25 cellular contexts compared by ENCODE assay signal in genomic region chr6:127136786-127137185, GRCh38. TPM values are rescaled to one million over a fixed set of nuclear protein-coding genes. Genes with fewer than 3 reads are reported as not detected.
"Had no signal": no experiment of that assay in that cellular context is flagged by ENCODE, and none has a peak within 500 bp of the region (broad histone marks: within the 10 kb centered on the region; RNA-seq: fewer than 3 reads in every experiment).

No MANE protein-coding gene starts in this region.

- H3K4me3 ChIP-seq: coronary artery, dorsolateral prefrontal cortex, esophagus squamous epithelium, heart right ventricle, left lung, lower lobe of right lung, mucosa of descending colon had no signal

- H3K27ac ChIP-seq: coronary artery, dorsolateral prefrontal cortex, epithelial cell of prostate, esophagus squamous epithelium, heart right ventricle, left lung, lower lobe of right lung had no signal

- H3K4me1 ChIP-seq: esophagus squamous epithelium had no signal

- H3K4me1 Mint-ChIP-seq: naive thymus-derived CD4-positive, alpha-beta T cell had no signal

- H3K36me3 ChIP-seq: esophagus squamous epithelium, heart right ventricle, left lung, lower lobe of right lung had no signal

- H3K36me3 Mint-ChIP-seq: mesothelial cell of epicardium; naive thymus-derived CD4-positive, alpha-beta T cell had no signal

- H3K9me3 ChIP-seq: esophagus squamous epithelium, heart right ventricle, left lung, lower lobe of right lung, mucosa of descending colon had no signal

- H3K4me3 Mint-ChIP-seq: effector memory CD8-positive, alpha-beta T cell; endodermal cell; mesothelial cell of epicardium; naive thymus-derived CD4-positive, alpha-beta T cell had no signal

- DNase-seq: dermis blood vessel endothelial cell; dorsolateral prefrontal cortex; effector CD8-positive, alpha-beta T cell; effector memory CD8-positive, alpha-beta T cell; endodermal cell; erythroblast; esophagus squamous epithelium; foreskin fibroblast; glutamatergic neuron; head of caudate nucleus; heart right ventricle; hippocampal formation; left cardiac atrium; left lung; left ventricle myocardium superior; lower lobe of right lung; mesenchymal stem cell; mucosa of descending colon; naive thymus-derived CD4-positive, alpha-beta T cell had no signal

- ATAC-seq: effector memory CD8-positive, alpha-beta T cell; esophagus mucosa; heart right ventricle; left cardiac atrium; left lung; left ventricle myocardium superior; lower lobe of right lung; mucosa of descending colon; naive thymus-derived CD4-positive, alpha-beta T cell had no signal

- H3K27me3 ChIP-seq: esophagus squamous epithelium, heart right ventricle, left lung had no signal

- H3K9me3 Mint-ChIP-seq: effector memory CD8-positive, alpha-beta T cell; endodermal cell; mesothelial cell of epicardium; naive thymus-derived CD4-positive, alpha-beta T cell had no signal

- H3K27ac Mint-ChIP-seq: effector memory CD8-positive, alpha-beta T cell; endodermal cell; mesothelial cell of epicardium; naive thymus-derived CD4-positive, alpha-beta T cell had no signal

RNA-seq across cellular contexts. Expression of gene RSPO3, which starts 18.3 kb away (rescaled TPM):
- total RNA-seq: lung microvascular endothelial cell; naive thymus-derived CD4-positive, alpha-beta T cell had no signal
- polyA plus RNA-seq: keratinocyte; naive thymus-derived CD4-positive, alpha-beta T cell had no signal
